ENCODE assay signal across 22 cellular contexts in genomic region chr12:50149311-50149710, GRCh38. TPM values are rescaled to one million over a fixed set of nuclear protein-coding genes. Genes with fewer than 3 reads are reported as not detected.
"Had no signal": no experiment of that assay in that cellular context is flagged by ENCODE, and none has a peak within 500 bp of the region (broad histone marks: within the 10 kb centered on the region; RNA-seq: fewer than 3 reads in every experiment).

No MANE protein-coding gene starts in this region.

- H3K36me3 Mint-ChIP-seq: naive thymus-derived CD4-positive, alpha-beta T cell had no signal

- H3K27ac Mint-ChIP-seq: activated CD8-positive, alpha-beta memory T cell treated with anti-CD3 and anti-CD28 coated beads, Interleukin-2, amount 10 ng/mL, durations not matched to agents 7 days and 5 days; dendritic cell treated with granulocyte-macrophage colony-stimulating factor and Interleukin-4, amounts not matched to agents 40 ng/mL and 50 ng/mL, for 4 days; neural progenitor cell had no signal

- H3K4me3 Mint-ChIP-seq: activated CD8-positive, alpha-beta memory T cell treated with anti-CD3 and anti-CD28 coated beads, Interleukin-2, amount 10 ng/mL, durations not matched to agents 7 days and 5 days; activated T-cell treated with anti-CD3 and anti-CD28 coated beads, Interleukin-2, amount 50 U/mL, for 4 hours; dendritic cell treated with granulocyte-macrophage colony-stimulating factor and Interleukin-4, amounts not matched to agents 40 ng/mL and 50 ng/mL, for 4 days; naive thymus-derived CD4-positive, alpha-beta T cell; neural progenitor cell had no signal

- ATAC-seq: activated CD8-positive, alpha-beta memory T cell treated with anti-CD3 and anti-CD28 coated beads, Interleukin-2, amount 10 ng/mL, durations not matched to agents 7 days and 5 days; activated T-cell treated with anti-CD3 and anti-CD28 coated beads, Interleukin-2, amount 50 U/mL, for 4 hours; body of pancreas; foreskin keratinocyte; left colon; naive thymus-derived CD4-positive, alpha-beta T cell; upper lobe of right lung had no signal

- H3K27me3 Mint-ChIP-seq: activated CD8-positive, alpha-beta memory T cell treated with anti-CD3 and anti-CD28 coated beads, Interleukin-2, amount 10 ng/mL, durations not matched to agents 7 days and 5 days; dendritic cell treated with granulocyte-macrophage colony-stimulating factor and Interleukin-4, amounts not matched to agents 40 ng/mL and 50 ng/mL, for 4 days; naive thymus-derived CD4-positive, alpha-beta T cell had no signal

- DNase-seq: activated CD8-positive, alpha-beta memory T cell treated with anti-CD3 and anti-CD28 coated beads, Interleukin-2, amount 10 ng/mL, durations not matched to agents 7 days and 5 days; activated effector memory CD4-positive, alpha-beta T cell treated with anti-CD3 and anti-CD28 coated beads, Interleukin-2, amount 50 U/mL, for 16 hours; activated T-cell treated with anti-CD3 and anti-CD28 coated beads, Interleukin-2, amount 50 U/mL, for 4 hours; body of pancreas; caudate nucleus; effector CD8-positive, alpha-beta T cell; foreskin keratinocyte; left colon; mesenchymal stem cell; naive thymus-derived CD4-positive, alpha-beta T cell; SIG-M5; SK-N-SH; spleen; stimulated activated CD4-positive, alpha-beta T cell treated with anti-CD3 and anti-CD28 coated beads, Interleukin-4, amount 100 ng/mL, for 1 hour; stimulated activated naive CD4-positive, alpha-beta T cell treated with Interleukin-2 at 50 U/mL for 16 hours; substantia nigra; thyroid gland; upper lobe of right lung had no signal

- H3K9me3 Mint-ChIP-seq: activated T-cell treated with anti-CD3 and anti-CD28 coated beads, Interleukin-2, amount 50 U/mL, for 4 hours; dendritic cell treated with granulocyte-macrophage colony-stimulating factor and Interleukin-4, amounts not matched to agents 40 ng/mL and 50 ng/mL, for 4 days; naive thymus-derived CD4-positive, alpha-beta T cell; neural progenitor cell had no signal

- H3K4me1 Mint-ChIP-seq: neural progenitor cell had no signal

RNA-seq across cellular contexts. Expression of gene GPD1, which starts 45.5 kb away (rescaled TPM):
- total RNA-seq: glomerular endothelial cell, osteoblast had no signal
